ENCODE assay signal across 8 cellular contexts in genomic region chr1:170664828-170665617, GRCh38. TPM values are rescaled to one million over a fixed set of nuclear protein-coding genes. Genes with fewer than 3 reads are reported as not detected.
DNase-seq lines count a peak whose midpoint lies in the region; FAIRE-seq and TF ChIP-seq lines count a peak whose summit lies in the region.

No MANE protein-coding gene starts in this region.

- H3K27ac ChIP-seq in keratinocyte (ENCODE audit: control insufficient read depth, insufficient read depth, low read length) (no peak overlapping the region), suprapubic skin (peak overlapping the region; percentile 84)

- peaks cover 46% of the 10 kb centered on the region for H3K27me3 Mint-ChIP-seq in activated naive CD8-positive, alpha-beta T cell
- H3K27me3 Mint-ChIP-seq in activated naive CD8-positive, alpha-beta T cell treated with anti-CD3 and anti-CD28 coated beads for 36 hours, result peaks cover 100% of the 10 kb centered on the region

- H3K9me3 Mint-ChIP-seq in activated naive CD8-positive, alpha-beta T cell (ENCODE audit: low read depth), result no peaks in the 10 kb centered on the region
- H3K9me3 Mint-ChIP-seq in activated naive CD8-positive, alpha-beta T cell treated with anti-CD3 and anti-CD28 coated beads for 36 hours, result peaks cover 6% of the 10 kb centered on the region

- H3K36me3 ChIP-seq in keratinocyte (ENCODE audit: control insufficient read depth in 2 of 2, extremely low read depth in 1 of 2, insufficient read depth in 2 of 2, low read length in 2 of 2) (no peaks in the 10 kb centered on the region), suprapubic skin (no peaks in the 10 kb centered on the region)

- WGBS in suprapubic skin, result 62% methylated on average over 9 of the region's 37 CpGs

- no peak for TF ChIP-seq CTCF in astrocyte of the cerebellum (IDR thresholded peaks at IDR 0.05; ENCODE audit: low read depth, low read length, missing control alignments)
- TF ChIP-seq CTCF in keratinocyte (optimal IDR thresholded peaks at IDR 0.05 in 1 of 3, IDR thresholded peaks at IDR 0.05 in 1 of 3, conservative IDR thresholded peaks at IDR 0.05 in 1 of 3; ENCODE audit: extremely low read depth in 1 of 3, insufficient read depth in 2 of 3, low read length in 3 of 3), result peak in 2 of 3 experiments; percentile 20 to 27
- no peak for TF ChIP-seq CTCF in suprapubic skin (IDR thresholded peaks at IDR 0.05)

- no peaks in the 10 kb centered on the region for H3K9me3 ChIP-seq in keratinocyte (ENCODE audit: control insufficient read depth, low read depth, low read length)
- H3K9me3 ChIP-seq in suprapubic skin, result no peaks in the 10 kb centered on the region

- H3K27ac Mint-ChIP-seq in activated naive CD8-positive, alpha-beta T cell, result no peak overlapping the region
- no peak overlapping the region for H3K27ac Mint-ChIP-seq in activated naive CD8-positive, alpha-beta T cell treated with anti-CD3 and anti-CD28 coated beads for 36 hours

- H3K4me3 ChIP-seq in astrocyte of the cerebellum (ENCODE audit: low read depth, low read length), result peak overlapping the region; percentile 85
- H3K4me3 ChIP-seq in keratinocyte (ENCODE audit: control insufficient read depth in 2 of 3, extremely low read depth in 1 of 3, insufficient read depth in 2 of 3, low read depth in 1 of 3, low read length in 3 of 3), result peak overlapping the region; percentile 23 to 47 (median 45)
- peak overlapping the region; percentile 59 for H3K4me3 ChIP-seq in suprapubic skin

- no peaks in the 10 kb centered on the region for H3K36me3 Mint-ChIP-seq in activated naive CD8-positive, alpha-beta T cell
- H3K36me3 Mint-ChIP-seq in activated naive CD8-positive, alpha-beta T cell treated with anti-CD3 and anti-CD28 coated beads for 36 hours, result peaks cover 5% of the 10 kb centered on the region

- dilution Hi-C loops in keratinocyte (cut with MboI; ENCODE audit: extremely low pct_ligation_motif_present, low sequenced_read_pairs), result no loop called here

- TF ChIP-seq EP300 in suprapubic skin (IDR thresholded peaks at IDR 0.05), result no peak

- H2AFZ ChIP-seq in keratinocyte (ENCODE audit: control insufficient read depth, low read length), result peak overlapping the region; percentile 39

- no peak for FAIRE-seq in keratinocyte (lab: Jason Lieb, UNC)

- TF ChIP-seq POLR2A in suprapubic skin (IDR thresholded peaks at IDR 0.05), result no peak

- peak overlapping the region; percentile 50 for H3K4me2 ChIP-seq in keratinocyte (ENCODE audit: control insufficient read depth, extremely low read depth, insufficient read depth, low read depth, low read length)

- H3K27me3 ChIP-seq in keratinocyte (ENCODE audit: control insufficient read depth, extremely low read depth, insufficient read depth, low read length) (peaks cover 60% of the 10 kb centered on the region), suprapubic skin (peaks cover 68% of the 10 kb centered on the region)

- H3K4me1 Mint-ChIP-seq in activated naive CD8-positive, alpha-beta T cell (ENCODE audit: low read depth), result peaks cover 54% of the 10 kb centered on the region
- H3K4me1 Mint-ChIP-seq in activated naive CD8-positive, alpha-beta T cell treated with anti-CD3 and anti-CD28 coated beads for 36 hours, result peaks cover 30% of the 10 kb centered on the region

- H3K9me1 ChIP-seq in keratinocyte (ENCODE audit: control insufficient read depth, extremely low read depth, insufficient read depth, low read length), result no peaks in the 10 kb centered on the region

- H4K20me1 ChIP-seq in keratinocyte (ENCODE audit: control insufficient read depth, extremely low read depth, insufficient read depth, low read length), result no peaks in the 10 kb centered on the region

- no peak overlapping the region for H3K9ac ChIP-seq in keratinocyte (ENCODE audit: control insufficient read depth, extremely low read depth, insufficient read depth, low read length)

- in situ Hi-C loops in astrocyte of the cerebellum (cut with HindIII; ENCODE audit: low sequenced_read_pairs), result loop anchor here (25.0 kb wide), 1 partner anchor 728 kb away; no protein-coding TSS in a partner anchor

- H3K4me1 ChIP-seq in keratinocyte (ENCODE audit: control insufficient read depth, extremely low read depth, insufficient read depth, low read length), result peaks cover 16% of the 10 kb centered on the region
- H3K4me1 ChIP-seq in suprapubic skin, result peaks cover 38% of the 10 kb centered on the region

- H3K4me3 Mint-ChIP-seq in activated naive CD8-positive, alpha-beta T cell, result peak overlapping the region; percentile 52
- H3K4me3 Mint-ChIP-seq in activated naive CD8-positive, alpha-beta T cell treated with anti-CD3 and anti-CD28 coated beads for 36 hours, result no peak overlapping the region

- no peak for DNase-seq in activated naive CD8-positive, alpha-beta T cell treated with anti-CD3 and anti-CD28 coated beads for 36 hours
- DNase-seq in astrocyte of the cerebellum (ENCODE audit: low read depth) (no peak), keratinocyte (ENCODE audit: low read depth, low spot score) (no peak), suprapubic skin (ENCODE audit: low spot score in 2 of 2) (no peak), NCI-H2196 (lab: John Stamatoyannopoulos, UW; ENCODE audit: unreplicated experiment) (no peak), NCI-H226 (no peak), Kasumi-1 (lab: John Stamatoyannopoulos, UW) (no peak)

- no peaks in the 10 kb centered on the region for H3K79me2 ChIP-seq in keratinocyte (ENCODE audit: control insufficient read depth, insufficient read depth, low read length)

RNA-seq across cellular contexts. Expression of gene PRRX1, which starts 1.1 kb away (rescaled TPM):
- not detected for total RNA-seq in activated naive CD8-positive, alpha-beta T cell treated with anti-CD3 and anti-CD28 coated beads for 36 hours
- polyA plus RNA-seq in keratinocyte, result 0.05 TPM in 1 of 3 replicates, not detected in the others
- polyA plus RNA-seq in keratinocyte (2011; ENCODE audit: low read depth), result not detected
- polyA plus RNA-seq in keratinocyte (2011; cell fraction: cytosol; rRNA removed), result 0.01 TPM in 1 of 2 replicates, not detected in the other
- not detected in 2 replicates for polyA plus RNA-seq in keratinocyte (2011; cell fraction: nucleus; rRNA removed)
- polyA plus RNA-seq in keratinocyte (2012; ENCODE audit: low replicate concordance), result not detected in 2 replicates
- polyA minus RNA-seq in keratinocyte, result 0.13 TPM in 1 of 3 replicates, not detected in the others
- polyA minus RNA-seq in keratinocyte (2011; cell fraction: cytosol; rRNA and poly(A)+ RNA removed), result not detected
- polyA minus RNA-seq in keratinocyte (2011; cell fraction: nucleus; rRNA and poly(A)+ RNA removed), result not detected in 2 replicates
- total RNA-seq in suprapubic skin, result 10 to 100 TPM; 14.7 to 32.5 (median 23.5) TPM

Comparison
In these comparisons a context has a peak if more than half of its experiments do, and no peak if none do; other contexts are left out.
1. CTCF ChIP-seq: peak in keratinocyte (2 of 3); none in astrocyte of the cerebellum (single experiment) and suprapubic skin (0 of 2).
2. RNA of gene PRRX1, which starts 1.1 kb away (total RNA-seq): 14.7 to 32.5 TPM in suprapubic skin; not detected in activated naive CD8-positive, alpha-beta T cell treated with anti-CD3 and anti-CD28 coated beads for 36 hours; every median in the first group is over 10 times any median in the second.
3. Peak in every context shown above with its lines, with median percentiles within 50 percentile points of each other: H3K4me3 ChIP-seq.